21 cellular contexts compared by ENCODE assay signal in the genomic region with DNA sequence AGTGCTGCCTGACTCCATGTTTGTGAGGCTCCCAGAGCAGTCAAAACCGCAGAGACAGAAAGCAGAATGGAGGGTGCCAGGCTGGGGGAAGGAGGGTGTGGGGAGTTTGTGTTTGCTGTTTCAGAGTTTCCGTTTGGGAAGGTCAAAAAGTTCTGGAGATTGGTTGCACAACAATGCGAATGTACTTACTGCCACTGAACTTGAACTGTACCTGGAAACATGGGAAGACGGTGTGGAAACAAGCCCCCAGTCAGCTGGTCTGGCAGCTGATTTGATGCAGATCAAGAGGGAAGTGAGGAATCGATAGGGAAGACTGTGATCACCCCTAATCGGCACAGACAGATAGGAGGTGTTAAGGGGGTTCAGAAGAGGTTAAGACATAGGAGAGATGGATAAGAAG. TPM values are rescaled to one million over a fixed set of nuclear protein-coding genes. Genes with fewer than 3 reads are reported as not detected.
DNase-seq lines count a peak whose midpoint lies in the region; ATAC-seq, FAIRE-seq and TF ChIP-seq lines count a peak whose summit lies in the region.
"Had no signal": no experiment of that assay in that cellular context is flagged by ENCODE, and none has a peak within 500 bp of the region (broad histone marks: within the 10 kb centered on the region; RNA-seq: fewer than 3 reads in every experiment).

No MANE protein-coding gene starts in this region.

- no peaks in the 10 kb centered on the region for H3K4me1 ChIP-seq in astrocyte (ENCODE audit: insufficient read depth, low read length)
- H3K4me1 ChIP-seq in right lobe of liver = peaks cover 0 to 36% (median 3%) of the 10 kb centered on the region in 4 donors
- H3K4me1 ChIP-seq in tibial nerve = peaks cover 0 to 27% (median 10%) of the 10 kb centered on the region in 4 donors
- H3K4me1 ChIP-seq in CD8-positive, alpha-beta T cell (ENCODE audit: insufficient read depth, low read length) = peaks cover 33% of the 10 kb centered on the region

- peak; percentile 57 to 74 (median 67) for ATAC-seq in right lobe of liver
- no peak for ATAC-seq in left ventricle myocardium superior
- ATAC-seq in CD8-positive, alpha-beta T cell = no peak

- no peak overlapping the region for H3K4me3 ChIP-seq in astrocyte (ENCODE audit: insufficient read depth, low read depth, low read length)
- no peak overlapping the region for H3K4me3 ChIP-seq in right lobe of liver
- no peak overlapping the region for H3K4me3 ChIP-seq in tibial nerve
- H3K4me3 ChIP-seq in CD8-positive, alpha-beta T cell (ENCODE audit: low read depth, low read length) = no peak overlapping the region
- H3K4me3 ChIP-seq: GM23248, HAP-1 had no signal

- H3K27ac ChIP-seq in astrocyte (ENCODE audit: low read depth, low read length) (no peak overlapping the region), right lobe of liver (peak overlapping the region in 1 of 3 donors; percentile 70), tibial nerve (no peak overlapping the region)
- no peak overlapping the region for H3K27ac ChIP-seq in CD8-positive, alpha-beta T cell (ENCODE audit: low read depth, low read length)
- H3K27ac ChIP-seq: GM23248 had no signal

- H3K4me3 Mint-ChIP-seq in IgD-negative memory B cell = peak overlapping the region in 2 of 4 donors; percentile 46 to 75
- no peak overlapping the region for H3K4me3 Mint-ChIP-seq in astrocyte (ENCODE audit: unreplicated experiment)
- H3K4me3 Mint-ChIP-seq in CD8-positive, alpha-beta T cell = no peak overlapping the region
- H3K4me3 Mint-ChIP-seq: CD4-positive, alpha-beta T cell had no signal

- TF ChIP-seq EP300 in tibial nerve (IDR thresholded peaks at IDR 0.05) = no peak

- TF ChIP-seq CTCF in astrocyte (IDR thresholded peaks at IDR 0.05; ENCODE audit: insufficient read depth, low read depth, low read length) (no peak), right lobe of liver (IDR thresholded peaks at IDR 0.05) (no peak), tibial nerve (IDR thresholded peaks at IDR 0.05) (no peak)
- no peak for TF ChIP-seq CTCF in CD8-positive, alpha-beta T cell (IDR thresholded peaks at IDR 0.05)

- no peaks in the 10 kb centered on the region for H3K36me3 Mint-ChIP-seq in IgD-negative memory B cell
- H3K36me3 Mint-ChIP-seq in astrocyte (ENCODE audit: low read depth, unreplicated experiment) = peaks cover 8% of the 10 kb centered on the region
- H3K36me3 Mint-ChIP-seq in CD8-positive, alpha-beta T cell = no peaks in the 10 kb centered on the region

- H3K9ac ChIP-seq in astrocyte (ENCODE audit: low read length) = no peak overlapping the region
- H3K9ac ChIP-seq: GM23248 had no signal

- no peak for FAIRE-seq in astrocyte (lab: Jason Lieb, UNC)

- no peaks in the 10 kb centered on the region for H3K36me3 ChIP-seq in astrocyte (ENCODE audit: insufficient read depth, low read length)
- H3K36me3 ChIP-seq in right lobe of liver = no peaks in the 10 kb centered on the region
- H3K36me3 ChIP-seq in tibial nerve = no peaks in the 10 kb centered on the region
- H3K36me3 ChIP-seq in CD8-positive, alpha-beta T cell (ENCODE audit: insufficient read depth, low read length) = no peaks in the 10 kb centered on the region
- H3K36me3 ChIP-seq: HAP-1 had no signal

- POLR2A ChIA-PET in CD8-positive, alpha-beta T cell (lab: Charles Lee) = no interaction called here

- H3K9me3 ChIP-seq in astrocyte (ENCODE audit: insufficient read depth, low read depth, low read length) = peaks cover 14% of the 10 kb centered on the region
- no peaks in the 10 kb centered on the region for H3K9me3 ChIP-seq in right lobe of liver
- no peaks in the 10 kb centered on the region for H3K9me3 ChIP-seq in tibial nerve
- no peaks in the 10 kb centered on the region for H3K9me3 ChIP-seq in CD8-positive, alpha-beta T cell (ENCODE audit: low read length)

- DNase-seq in astrocyte (ENCODE audit: low read depth) (no peak), right lobe of liver (peak in 2 of 3 donors; percentile 77 to 79), left ventricle myocardium superior (no peak), tibial nerve (ENCODE audit: low spot score in 2 of 2) (no peak)
- DNase-seq in activated CD4-positive, alpha-beta T cell treated with anti-CD3 and anti-CD28 coated beads for 1 hour = no peak
- DNase-seq in CD8-positive, alpha-beta T cell = no peak
- DNase-seq: ACHN; CD4-positive, alpha-beta T cell; DMS153; GF-D8; GM23248; NCI-H1048; NCI-H1436 treated with DMSO at 0.1 percent for 48 hours; NCI-H2029; NCI-H2171; NCI-H748 treated with DMSO at 0.1 percent for 48 hours had no signal

- H2AFZ ChIP-seq in astrocyte (ENCODE audit: low read depth, low read length) = no peak overlapping the region
- H2AFZ ChIP-seq: GM23248 had no signal

- no peaks in the 10 kb centered on the region for H3K9me3 Mint-ChIP-seq in IgD-negative memory B cell
- H3K9me3 Mint-ChIP-seq in astrocyte (ENCODE audit: unreplicated experiment) = peaks cover 21% of the 10 kb centered on the region
- H3K9me3 Mint-ChIP-seq in CD8-positive, alpha-beta T cell = no peaks in the 10 kb centered on the region
- H3K9me3 Mint-ChIP-seq: CD4-positive, alpha-beta T cell had no signal

- CTCF ChIA-PET in CD8-positive, alpha-beta T cell (lab: Charles Lee) = interaction anchor here (2.5 kb wide), 1 partner anchor 12 kb away, joined by 13 read pairs; no protein-coding TSS in a partner anchor

- no peaks in the 10 kb centered on the region for H3K27me3 Mint-ChIP-seq in IgD-negative memory B cell
- H3K27me3 Mint-ChIP-seq in astrocyte (ENCODE audit: low read depth, unreplicated experiment) = peaks cover 10% of the 10 kb centered on the region
- peaks cover 4% of the 10 kb centered on the region for H3K27me3 Mint-ChIP-seq in CD8-positive, alpha-beta T cell (ENCODE audit: low read depth)
- H3K27me3 Mint-ChIP-seq: CD4-positive, alpha-beta T cell had no signal

- TF ChIP-seq POLR2A in right lobe of liver (IDR thresholded peaks at IDR 0.05) = no peak
- TF ChIP-seq POLR2A in tibial nerve (IDR thresholded peaks at IDR 0.05) = no peak

- no peaks in the 10 kb centered on the region for H3K27me3 ChIP-seq in astrocyte (ENCODE audit: insufficient read depth, low read length)
- no peaks in the 10 kb centered on the region for H3K27me3 ChIP-seq in right lobe of liver
- H3K27me3 ChIP-seq in tibial nerve = no peaks in the 10 kb centered on the region
- H3K27me3 ChIP-seq in CD8-positive, alpha-beta T cell (ENCODE audit: insufficient read depth, low read length) = no peaks in the 10 kb centered on the region

- 25% methylated on average over 6 of the region's 6 CpGs for WGBS in right lobe of liver (ENCODE audit: insufficient coverage, low coverage, low lambda C conversion rate, missing lambda C conversion rate)
- 74 to 83% methylated on average over 6 of the region's 6 CpGs for WGBS in tibial nerve, 2 donors

- H3K27ac Mint-ChIP-seq in IgD-negative memory B cell (peak overlapping the region in 2 of 3 donors; percentile 87 to 100), astrocyte (ENCODE audit: unreplicated experiment) (peak overlapping the region; percentile 55)
- H3K27ac Mint-ChIP-seq in CD8-positive, alpha-beta T cell = no peak overlapping the region
- H3K27ac Mint-ChIP-seq: CD4-positive, alpha-beta T cell had no signal

- H3K79me2 ChIP-seq in astrocyte (ENCODE audit: insufficient read depth, low read length) = no peaks in the 10 kb centered on the region

- H3K4me2 ChIP-seq in astrocyte (ENCODE audit: low read length) = no peak overlapping the region

- peaks cover 34 to 49% (median 36%) of the 10 kb centered on the region in 3 donors for H3K4me1 Mint-ChIP-seq in IgD-negative memory B cell
- no peaks in the 10 kb centered on the region for H3K4me1 Mint-ChIP-seq in astrocyte (ENCODE audit: low read depth, unreplicated experiment)
- H3K4me1 Mint-ChIP-seq in CD8-positive, alpha-beta T cell (ENCODE audit: low read depth) = peaks cover 27% of the 10 kb centered on the region

- no peaks in the 10 kb centered on the region for H4K20me1 ChIP-seq in astrocyte (ENCODE audit: insufficient read depth, low read length)

- intact Hi-C loops in right lobe of liver (cut with DNase I) (loop anchor here (5.0 kb wide), 2 partner anchors 53 to 58 kb away; no protein-coding TSS in a partner anchor), left ventricle myocardium superior (cut with micrococcal nuclease) (loop anchor here (10.0 kb wide), 1 partner anchor 51 kb away; no protein-coding TSS in a partner anchor)
- intact Hi-C loops in CD8-positive, alpha-beta T cell (cut with DNase I, micrococcal nuclease) = no loop called here

RNA-seq across cellular contexts. Expression of a gene that starts 35.3 kb away (rescaled TPM):
- polyA plus RNA-seq in IgD-negative memory B cell = 10.8 TPM
- total RNA-seq in astrocyte (111 and 126 TPM in 2 replicates), right lobe of liver (10 to 100 TPM; 47.5 to 98.2 (median 71.4) TPM), left ventricle myocardium superior (30.4 TPM), tibial nerve (100 to 1,000 TPM; 217 to 256 (median 239) TPM)
- 10 to 100 TPM; 42.2 to 49.1 TPM for total RNA-seq in CD8-positive, alpha-beta T cell

RNA-seq across cellular contexts. Expression of a gene that starts 49.5 kb away (rescaled TPM):
- not detected for polyA plus RNA-seq in IgD-negative memory B cell
- total RNA-seq in astrocyte (0.75 and 0.82 TPM in 2 replicates), right lobe of liver (under 1 TPM in 2 of 6 experiments, not detected in 4; 0.17 to 0.18 TPM), left ventricle myocardium superior (not detected), tibial nerve (under 1 TPM in 3 of 4 donors, not detected in 1; 0.66 to 0.84 (median 0.78) TPM)
- total RNA-seq in CD8-positive, alpha-beta T cell = not detected
- total RNA-seq: CD4-positive, alpha-beta T cell; GM23248; MCF 10A; OCI-LY7; Right ventricle myocardium superior had no signal
- polyA plus RNA-seq: GM23248 had no signal

Comparison
In these comparisons a context has a peak if more than half of its experiments do, and no peak if none do; other contexts are left out.
1. DNase-seq: peak in right lobe of liver (2 of 3); none in astrocyte (single experiment), left ventricle myocardium superior (single experiment), tibial nerve (0 of 2), activated CD4-positive, alpha-beta T cell treated with anti-CD3 and anti-CD28 coated beads for 1 hour (single experiment) and CD8-positive, alpha-beta T cell (0 of 7).
2. ATAC-seq: peak in right lobe of liver (4 of 4); none in left ventricle myocardium superior (single experiment) and CD8-positive, alpha-beta T cell (single experiment).
3. intact Hi-C loops: an anchor here in right lobe of liver (5.0 kb wide) and left ventricle myocardium superior (10.0 kb wide); none called in CD8-positive, alpha-beta T cell.